In the genomic region with DNA sequence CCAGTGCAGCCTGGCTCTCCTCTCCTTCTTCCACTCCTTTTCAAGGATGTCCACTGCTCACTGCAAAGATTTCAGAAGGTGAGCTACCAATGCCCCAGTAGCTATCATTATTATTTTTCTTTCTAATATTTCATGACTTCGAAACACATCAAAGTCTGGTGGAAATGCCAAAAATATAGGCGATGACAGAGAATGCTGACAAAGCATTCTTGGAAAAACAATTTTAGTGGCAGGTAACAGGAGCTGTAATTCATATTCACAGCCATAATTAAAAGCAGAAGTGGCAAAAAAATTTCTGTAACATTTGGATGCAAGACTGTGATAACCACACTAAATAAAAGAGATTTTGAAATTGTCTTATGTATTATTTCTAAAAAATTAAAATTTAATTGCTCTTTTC, we compare ENCODE assay signal across 2 cellular contexts.
A peak's percentile ranks its signal among the peaks of the same experiment; 100 is the strongest.
TF ChIP-seq lines count a peak whose summit lies in the region.

No MANE protein-coding gene starts in this region.

TF ChIP-seq in HepG2, 621 proteins besides CTCF, POLR2A, EP300 and RAD21:
- TF ChIP-seq ZNF770 (CRISPR knock-in tag; IDR thresholded peaks at IDR 0.05) (no peak), MAFF (IDR thresholded peaks at IDR 0.05; ENCODE audit: low read depth, low read length) (peak; percentile 97), KLF16 (CRISPR knock-in tag; IDR thresholded peaks at IDR 0.05) (no peak), MAFK (conservative IDR thresholded peaks at IDR 0.05 in 1 of 2, IDR thresholded peaks at IDR 0.05 in 1 of 2; ENCODE audit: low read length in 2 of 2) (peak; percentile 97 to 99)

TF ChIP-seq in K562, 482 proteins besides CTCF, POLR2A, EP300 and RAD21 (continued from another document):
- TF ChIP-seq, protein P1, sequence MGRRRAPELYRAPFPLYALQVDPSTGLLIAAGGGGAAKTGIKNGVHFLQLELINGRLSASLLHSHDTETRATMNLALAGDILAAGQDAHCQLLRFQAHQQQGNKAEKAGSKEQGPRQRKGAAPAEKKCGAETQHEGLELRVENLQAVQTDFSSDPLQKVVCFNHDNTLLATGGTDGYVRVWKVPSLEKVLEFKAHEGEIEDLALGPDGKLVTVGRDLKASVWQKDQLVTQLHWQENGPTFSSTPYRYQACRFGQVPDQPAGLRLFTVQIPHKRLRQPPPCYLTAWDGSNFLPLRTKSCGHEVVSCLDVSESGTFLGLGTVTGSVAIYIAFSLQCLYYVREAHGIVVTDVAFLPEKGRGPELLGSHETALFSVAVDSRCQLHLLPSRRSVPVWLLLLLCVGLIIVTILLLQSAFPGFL (CRISPR knock-in tag; IDR thresholded peaks at IDR 0.05): no peak
- TF ChIP-seq POLR3A (IDR thresholded peaks at IDR 0.05; ENCODE audit: borderline replicate concordance, extremely low read depth, insufficient read depth, insufficient read length) (no peak), ZNF740 (CRISPR knock-in tag; IDR thresholded peaks at IDR 0.05) (no peak), ZNF740 (tag; IDR thresholded peaks at IDR 0.05) (no peak), HDAC6 (IDR thresholded peaks at IDR 0.05; ENCODE audit: low read depth, low read length) (no peak), ESRRA (IDR thresholded peaks at IDR 0.05; ENCODE audit: borderline replicate concordance, low read depth) (no peak), ZNF282 (CRISPR knock-in tag; IDR thresholded peaks at IDR 0.05) (no peak), IFI16 (CRISPR knock-in tag; IDR thresholded peaks at IDR 0.05) (no peak), MAFF (IDR thresholded peaks at IDR 0.05; ENCODE audit: low read length) (peak; percentile 71), ZNF316 (IDR thresholded peaks at IDR 0.05) (peak; percentile 78), MXI1 (IDR thresholded peaks at IDR 0.05; ENCODE audit: low read depth, low read length) (no peak), NR3C1 (CRISPR knock-in tag; IDR thresholded peaks at IDR 0.05) (no peak), NR2C1 (IDR thresholded peaks at IDR 0.05) (no peak), NR2C1 (tag; IDR thresholded peaks at IDR 0.05) (no peak), CHAMP1 (IDR thresholded peaks at IDR 0.05) (no peak), MAFK (IDR thresholded peaks at IDR 0.05; ENCODE audit: low read length) (peak; percentile 80), DNMT1 (IDR thresholded peaks at IDR 0.05) (no peak), POLR2B (IDR thresholded peaks at IDR 0.05; ENCODE audit: low read depth, partially characterized antibody) (no peak), HNRNPH1 (optimal IDR thresholded peaks at IDR 0.05; ENCODE audit: low read depth, low read length) (no peak), MTA2 (IDR thresholded peaks at IDR 0.05; ENCODE audit: low read depth) (no peak), FOXP1 (CRISPR knock-in tag; IDR thresholded peaks at IDR 0.05) (no peak), RBM25 (IDR thresholded peaks at IDR 0.05; ENCODE audit: low read depth, low read length, severe bottlenecking) (no peak), TBP (optimal IDR thresholded peaks at IDR 0.05; ENCODE audit: low read depth, low read length) (no peak), ZNF121 (CRISPR knock-in tag; conservative IDR thresholded peaks at IDR 0.05) (no peak)
